ENCODE assay signal across 19 cellular contexts in genomic region chr15:23081271-23081670, GRCh38. TPM values are rescaled to one million over a fixed set of nuclear protein-coding genes. Genes with fewer than 3 reads are reported as not detected.
"Had no signal": no experiment of that assay in that cellular context is flagged by ENCODE, and none has a peak within 500 bp of the region (broad histone marks: within the 10 kb centered on the region; RNA-seq: fewer than 3 reads in every experiment).

No MANE protein-coding gene starts in this region.

- H3K27ac ChIP-seq: hepatocyte, left lung, thyroid gland had no signal

- DNase-seq: activated CD8-positive, alpha-beta memory T cell treated with anti-CD3 and anti-CD28 coated beads, Interleukin-2, amount 50 U/mL, for 4 hours; activated CD8-positive, alpha-beta T cell treated with anti-CD3 and anti-CD28 coated beads, Interleukin-2, amount 10 ng/mL, durations not matched to agents 7 days and 5 days; activated gamma-delta T cell treated with Interleukin-2 at 50 U/mL for 16 hours; activated T-cell treated with anti-CD3 and anti-CD28 coated beads, Interleukin-2, amount 50 U/mL, for 72 hours; amniotic stem cell; erythroblast; kidney; left lung; mammary epithelial cell; naive thymus-derived CD8-positive, alpha-beta T cell; posterior cingulate gyrus; thyroid gland had no signal

- H3K4me1 ChIP-seq: left lung, thyroid gland had no signal

- H3K36me3 ChIP-seq: left lung, thyroid gland had no signal

- H3K27me3 ChIP-seq: hepatocyte, left lung, thyroid gland had no signal

- H3K9me3 ChIP-seq: left lung, thyroid gland had no signal

- H3K4me2 ChIP-seq: hepatocyte had no signal

- ATAC-seq: activated CD4-positive, alpha-beta T cell treated with anti-CD3 and anti-CD28 coated beads for 36 hours; activated CD8-positive, alpha-beta T cell treated with anti-CD3 and anti-CD28 coated beads, Interleukin-2, amount 10 ng/mL, durations not matched to agents 7 days and 5 days; activated T-cell treated with anti-CD3 and anti-CD28 coated beads, Interleukin-2, amount 50 U/mL, for 72 hours; left lung; naive thymus-derived CD8-positive, alpha-beta T cell; stimulated activated memory B cell treated with anti-CD40 and anti-IgM and Interleukin-4, amounts not matched to agents 10 μg/mL and 1 μg/mL and 100 μg/mL, for 72 hours had no signal

- H3K4me3 ChIP-seq: dorsolateral prefrontal cortex, hepatocyte, left lung, thyroid gland had no signal

RNA-seq across cellular contexts. Expression of gene GOLGA6L1, which starts 55.4 kb away (rescaled TPM):
- total RNA-seq: activated CD4-positive, alpha-beta T cell treated with anti-CD3 and anti-CD28 coated beads for 36 hours; activated CD8-positive, alpha-beta T cell treated with anti-CD3 and anti-CD28 coated beads, Interleukin-2, amount 10 ng/mL, durations not matched to agents 7 days and 5 days; activated T-cell treated with anti-CD3 and anti-CD28 coated beads, Interleukin-2, amount 50 U/mL, for 72 hours; cardiac septum; glomerular endothelial cell; hepatocyte; kidney; left lung; mammary epithelial cell; mucosa of gallbladder; naive thymus-derived CD8-positive, alpha-beta T cell; thyroid gland had no signal
- polyA plus RNA-seq: hepatocyte; mammary epithelial cell; naive thymus-derived CD8-positive, alpha-beta T cell had no signal
